16 cellular contexts compared by ENCODE assay signal in the genomic region with DNA sequence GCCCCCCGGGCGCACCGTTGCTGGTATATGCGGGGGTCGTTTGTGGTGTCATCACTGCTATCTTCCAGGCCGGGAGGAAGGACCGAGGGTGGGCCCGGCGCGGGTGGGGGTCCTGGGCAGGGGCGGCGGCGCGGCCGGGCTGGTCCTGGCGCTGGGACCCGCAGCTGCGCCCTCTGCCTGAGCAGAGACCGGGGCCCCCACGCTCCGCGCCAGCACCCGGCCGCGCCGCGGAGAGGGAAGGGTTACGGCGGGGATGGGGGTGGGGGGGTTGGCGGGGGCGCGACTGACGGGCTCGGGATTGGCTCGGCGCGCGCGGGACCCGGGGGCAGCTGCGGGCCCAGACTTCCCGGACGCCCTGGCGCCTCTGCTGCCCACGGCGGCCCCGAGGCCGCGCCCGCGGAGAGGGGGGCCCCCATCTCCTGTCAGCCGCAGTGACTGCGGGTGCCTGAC. TPM values are rescaled to one million over a fixed set of nuclear protein-coding genes. Genes with fewer than 3 reads are reported as not detected.
DNase-seq lines count a peak whose midpoint lies in the region; ATAC-seq and TF ChIP-seq lines count a peak whose summit lies in the region.
"Had no signal": no experiment of that assay in that cellular context is flagged by ENCODE, and none has a peak within 500 bp of the region (broad histone marks: within the 10 kb centered on the region; RNA-seq: fewer than 3 reads in every experiment).

No MANE protein-coding gene starts in this region.

- no TSS peak for BruUV-seq in Calu3 (replicated peaks; lab: Mats Ljungman, UMichigan)

- H3K4me1 Mint-ChIP-seq in activated CD4-positive, alpha-beta memory T cell treated with anti-CD3 and anti-CD28 coated beads, Interleukin-2, amount 10 ng/mL, durations not matched to agents 7 days and 5 days = peaks cover 13% of the 10 kb centered on the region
- H3K4me1 Mint-ChIP-seq in Calu3 (ENCODE audit: low read depth, unreplicated experiment) = peaks cover 20% of the 10 kb centered on the region
- H3K4me1 Mint-ChIP-seq in CD8-positive, alpha-beta T cell (ENCODE audit: low read depth) = peaks cover 13% of the 10 kb centered on the region

- peaks cover 0 to 4% of the 10 kb centered on the region in 2 donors for H3K36me3 Mint-ChIP-seq in activated naive CD4-positive, alpha-beta T cell treated with anti-CD3 and anti-CD28 coated beads, Interleukin-2, amount 50 U/mL, for 72 hours
- H3K36me3 Mint-ChIP-seq in activated CD4-positive, alpha-beta memory T cell treated with anti-CD3 and anti-CD28 coated beads, Interleukin-2, amount 10 ng/mL, durations not matched to agents 7 days and 5 days (ENCODE audit: low read depth) = no peaks in the 10 kb centered on the region
- peaks cover 5% of the 10 kb centered on the region for H3K36me3 Mint-ChIP-seq in Calu3 (ENCODE audit: insufficient read depth, unreplicated experiment)
- H3K36me3 Mint-ChIP-seq in CD8-positive, alpha-beta T cell = no peaks in the 10 kb centered on the region
- H3K36me3 Mint-ChIP-seq: activated naive CD8-positive, alpha-beta T cell treated with anti-CD3 and anti-CD28 coated beads for 36 hours; immature natural killer cell had no signal

- H3K4me3 ChIP-seq in adipocyte (ENCODE audit: low read length) (no peak overlapping the region), tibial artery (peak overlapping the region; percentile 19 to 32)
- no peak overlapping the region for H3K4me3 ChIP-seq in CD8-positive, alpha-beta T cell (ENCODE audit: low read depth, low read length)
- H3K4me3 ChIP-seq: cardiac muscle cell, upper lobe of right lung had no signal

- H3K27me3 Mint-ChIP-seq in activated CD4-positive, alpha-beta memory T cell treated with anti-CD3 and anti-CD28 coated beads, Interleukin-2, amount 10 ng/mL, durations not matched to agents 7 days and 5 days = peaks cover 56% of the 10 kb centered on the region
- peaks cover 67% of the 10 kb centered on the region for H3K27me3 Mint-ChIP-seq in Calu3 (ENCODE audit: unreplicated experiment)
- H3K27me3 Mint-ChIP-seq in CD8-positive, alpha-beta T cell (ENCODE audit: low read depth) = peaks cover 42% of the 10 kb centered on the region

- H3K9me3 ChIP-seq in adipocyte (ENCODE audit: control insufficient read depth, low read length) (no peaks in the 10 kb centered on the region), tibial artery (no peaks in the 10 kb centered on the region)
- no peaks in the 10 kb centered on the region for H3K9me3 ChIP-seq in CD8-positive, alpha-beta T cell (ENCODE audit: low read length)
- H3K9me3 ChIP-seq: upper lobe of right lung had no signal

- ATAC-seq in activated naive CD4-positive, alpha-beta T cell treated with anti-CD3 and anti-CD28 coated beads, Interleukin-2, amount 50 U/mL, for 72 hours = no peak
- ATAC-seq in CD8-positive, alpha-beta T cell = no peak
- ATAC-seq: upper lobe of right lung had no signal

- POLR2A ChIA-PET in activated CD4-positive, alpha-beta memory T cell treated with anti-CD3 and anti-CD28 coated beads, Interleukin-2, amount 10 ng/mL, durations not matched to agents 7 days and 5 days (lab: Charles Lee) = no interaction called here
- POLR2A ChIA-PET in CD8-positive, alpha-beta T cell (lab: Charles Lee) = no interaction called here

- peak; percentile 5 for DNase-seq in activated naive CD4-positive, alpha-beta T cell treated with anti-CD3 and anti-CD28 coated beads, Interleukin-2, amount 50 U/mL, for 16 hours
- DNase-seq in activated naive CD4-positive, alpha-beta T cell treated with anti-CD3 and anti-CD28 coated beads, Interleukin-2, amount 50 U/mL, for 72 hours (ENCODE audit: low spot score in 2 of 2) = no peak
- DNase-seq in adipocyte (ENCODE audit: low read depth) = peak; percentile 40
- DNase-seq in iPS-NIHi11 (ENCODE audit: low spot score) = peak; percentile 22
- DNase-seq in tibial artery = no peak
- no peak for DNase-seq in activated CD4-positive, alpha-beta memory T cell treated with anti-CD3 and anti-CD28 coated beads, Interleukin-2, amount 10 ng/mL, durations not matched to agents 7 days and 5 days
- DNase-seq in Calu3 = no peak
- no peak for DNase-seq in CD8-positive, alpha-beta T cell
- DNase-seq: activated naive CD8-positive, alpha-beta T cell treated with anti-CD3 and anti-CD28 coated beads for 36 hours; GDM1; immature natural killer cell; mesenchymal stem cell; SHP77 had no signal

- H3K4me1 ChIP-seq in adipocyte (ENCODE audit: control insufficient read depth, insufficient read depth, low read length) (peaks cover 26% of the 10 kb centered on the region), tibial artery (peaks cover 0 to 33% (median 27%) of the 10 kb centered on the region in 4 donors)
- peaks cover 6% of the 10 kb centered on the region for H3K4me1 ChIP-seq in CD8-positive, alpha-beta T cell (ENCODE audit: insufficient read depth, low read length)

- no peaks in the 10 kb centered on the region for H3K36me3 ChIP-seq in adipocyte (ENCODE audit: control insufficient read depth, insufficient read depth, low read length, severe bottlenecking)
- H3K36me3 ChIP-seq in tibial artery = no peaks in the 10 kb centered on the region
- H3K36me3 ChIP-seq in CD8-positive, alpha-beta T cell (ENCODE audit: insufficient read depth, low read length) = no peaks in the 10 kb centered on the region
- H3K36me3 ChIP-seq: cardiac muscle cell, upper lobe of right lung had no signal

- TF ChIP-seq CTCF in tibial artery (IDR thresholded peaks at IDR 0.05) (no peak), Calu3 (IDR thresholded peaks at IDR 0.05; ENCODE audit: unreplicated experiment) (no peak)
- no peak for TF ChIP-seq CTCF in CD8-positive, alpha-beta T cell (IDR thresholded peaks at IDR 0.05)

- CTCF ChIA-PET in activated CD4-positive, alpha-beta memory T cell treated with anti-CD3 and anti-CD28 coated beads, Interleukin-2, amount 10 ng/mL, durations not matched to agents 7 days and 5 days (lab: Charles Lee) = no interaction called here
- CTCF ChIA-PET in Calu3 (lab: Charles Lee) = no interaction called here
- CTCF ChIA-PET in CD8-positive, alpha-beta T cell (lab: Charles Lee) = no interaction called here

- intact Hi-C loops in tibial artery (cut with DNase I; ENCODE audit: low total_unique reads) = loop anchor here (5.0 kb wide), 1 partner anchor 52 kb away; a partner anchor contains a TSS
- intact Hi-C loops in Calu3 (cut with micrococcal nuclease; ENCODE audit: unreplicated experiment) = no loop called here
- intact Hi-C loops in CD8-positive, alpha-beta T cell (cut with DNase I, micrococcal nuclease) = loop anchor here in 1 of 2 experiments (10.0 kb wide), 1 partner anchor 155 kb away; no protein-coding TSS in a partner anchor

- no peak overlapping the region for H3K27ac ChIP-seq in tibial artery
- H3K27ac ChIP-seq in CD8-positive, alpha-beta T cell (ENCODE audit: low read depth, low read length) = no peak overlapping the region
- H3K27ac ChIP-seq: cardiac muscle cell, upper lobe of right lung had no signal

- H3K4me3 Mint-ChIP-seq in activated CD4-positive, alpha-beta memory T cell treated with anti-CD3 and anti-CD28 coated beads, Interleukin-2, amount 10 ng/mL, durations not matched to agents 7 days and 5 days = no peak overlapping the region
- H3K4me3 Mint-ChIP-seq in Calu3 (ENCODE audit: low read depth, unreplicated experiment) = no peak overlapping the region
- no peak overlapping the region for H3K4me3 Mint-ChIP-seq in CD8-positive, alpha-beta T cell
- H3K4me3 Mint-ChIP-seq: activated naive CD8-positive, alpha-beta T cell treated with anti-CD3 and anti-CD28 coated beads for 36 hours; immature natural killer cell had no signal

- peaks cover 4% of the 10 kb centered on the region for H3K27me3 ChIP-seq in adipocyte (replicated peaks; ENCODE audit: control insufficient read depth, insufficient read depth, low read length)
- peaks cover 0 to 48% of the 10 kb centered on the region in 2 donors for H3K27me3 ChIP-seq in tibial artery
- H3K27me3 ChIP-seq in CD8-positive, alpha-beta T cell (ENCODE audit: insufficient read depth, low read length) = peaks cover 6% of the 10 kb centered on the region
- H3K27me3 ChIP-seq: cardiac muscle cell had no signal

- no peak overlapping the region for H3K27ac Mint-ChIP-seq in activated naive CD4-positive, alpha-beta T cell treated with anti-CD3 and anti-CD28 coated beads, Interleukin-2, amount 50 U/mL, for 72 hours
- H3K27ac Mint-ChIP-seq in activated CD4-positive, alpha-beta memory T cell treated with anti-CD3 and anti-CD28 coated beads, Interleukin-2, amount 10 ng/mL, durations not matched to agents 7 days and 5 days = no peak overlapping the region
- H3K27ac Mint-ChIP-seq in Calu3 (ENCODE audit: unreplicated experiment) = no peak overlapping the region
- H3K27ac Mint-ChIP-seq in CD8-positive, alpha-beta T cell = no peak overlapping the region
- H3K27ac Mint-ChIP-seq: activated naive CD8-positive, alpha-beta T cell treated with anti-CD3 and anti-CD28 coated beads for 36 hours; immature natural killer cell had no signal

- H3K9ac ChIP-seq in adipocyte (ENCODE audit: low read length) = no peak overlapping the region

- no peaks in the 10 kb centered on the region for H3K9me3 Mint-ChIP-seq in activated naive CD4-positive, alpha-beta T cell treated with anti-CD3 and anti-CD28 coated beads, Interleukin-2, amount 50 U/mL, for 72 hours
- no peaks in the 10 kb centered on the region for H3K9me3 Mint-ChIP-seq in activated CD4-positive, alpha-beta memory T cell treated with anti-CD3 and anti-CD28 coated beads, Interleukin-2, amount 10 ng/mL, durations not matched to agents 7 days and 5 days
- H3K9me3 Mint-ChIP-seq in Calu3 (ENCODE audit: low read depth, unreplicated experiment) = no peaks in the 10 kb centered on the region
- no peaks in the 10 kb centered on the region for H3K9me3 Mint-ChIP-seq in CD8-positive, alpha-beta T cell
- H3K9me3 Mint-ChIP-seq: immature natural killer cell had no signal

RNA-seq across cellular contexts. Expression of a gene that starts 13.8 kb away (rescaled TPM):
- total RNA-seq in activated naive CD4-positive, alpha-beta T cell treated with anti-CD3 and anti-CD28 coated beads, Interleukin-2, amount 50 U/mL, for 72 hours = not detected
- total RNA-seq in activated CD4-positive, alpha-beta memory T cell treated with anti-CD3 and anti-CD28 coated beads, Interleukin-2, amount 10 ng/mL, durations not matched to agents 7 days and 5 days = not detected
- total RNA-seq in Calu3 (2022) = 0.27 and 0.54 TPM in 2 replicates
- not detected for total RNA-seq in CD8-positive, alpha-beta T cell
- total RNA-seq: activated naive CD8-positive, alpha-beta T cell treated with anti-CD3 and anti-CD28 coated beads for 36 hours had no signal

RNA-seq across cellular contexts. Expression of a gene that starts 49.2 kb away (rescaled TPM):
- 100 to 1,000 TPM in 1 of 2 donors, 10 to 100 TPM in 1; 66.3 to 112 TPM for total RNA-seq in activated naive CD4-positive, alpha-beta T cell treated with anti-CD3 and anti-CD28 coated beads, Interleukin-2, amount 50 U/mL, for 72 hours
- 10 to 100 TPM; 58.2 to 58.4 TPM for total RNA-seq in activated CD4-positive, alpha-beta memory T cell treated with anti-CD3 and anti-CD28 coated beads, Interleukin-2, amount 10 ng/mL, durations not matched to agents 7 days and 5 days
- total RNA-seq in Calu3 (2022) = 98.6 and 107 TPM in 2 replicates
- total RNA-seq in CD8-positive, alpha-beta T cell = 10 to 100 TPM; 54.0 to 54.7 TPM

RNA-seq across cellular contexts. Expression of a gene that starts 50.5 kb away (rescaled TPM):
- total RNA-seq in activated naive CD4-positive, alpha-beta T cell treated with anti-CD3 and anti-CD28 coated beads, Interleukin-2, amount 50 U/mL, for 72 hours = 10 to 100 TPM; 19.9 to 26.1 TPM
- total RNA-seq in activated CD4-positive, alpha-beta memory T cell treated with anti-CD3 and anti-CD28 coated beads, Interleukin-2, amount 10 ng/mL, durations not matched to agents 7 days and 5 days = 10 to 100 TPM; 28.6 to 31.7 TPM
- 27.1 and 27.8 TPM in 2 replicates for total RNA-seq in Calu3 (2022)
- total RNA-seq in CD8-positive, alpha-beta T cell = 10 to 100 TPM; 15.2 to 16.1 TPM

RNA-seq across cellular contexts. Expression of a gene that starts 56.4 kb away (rescaled TPM):
- total RNA-seq in activated naive CD4-positive, alpha-beta T cell treated with anti-CD3 and anti-CD28 coated beads, Interleukin-2, amount 50 U/mL, for 72 hours = 1 to 10 TPM; 1.9 to 5.0 TPM
- 1 to 10 TPM; 7.6 to 8.2 TPM for total RNA-seq in activated CD4-positive, alpha-beta memory T cell treated with anti-CD3 and anti-CD28 coated beads, Interleukin-2, amount 10 ng/mL, durations not matched to agents 7 days and 5 days
- total RNA-seq in Calu3 (2022) = 11.9 and 16.2 TPM in 2 replicates
- under 1 TPM; 0.56 to 0.60 TPM for total RNA-seq in CD8-positive, alpha-beta T cell
- total RNA-seq: skeletal muscle tissue had no signal

Comparison
In these comparisons a context has a peak if more than half of its experiments do, and no peak if none do; other contexts are left out.
1. DNase-seq: peak in activated naive CD4-positive, alpha-beta T cell treated with anti-CD3 and anti-CD28 coated beads, Interleukin-2, amount 50 U/mL, for 16 hours (single experiment), adipocyte (single experiment) and iPS-NIHi11 (single experiment); none in activated naive CD4-positive, alpha-beta T cell treated with anti-CD3 and anti-CD28 coated beads, Interleukin-2, amount 50 U/mL, for 72 hours (0 of 2), tibial artery (0 of 2), activated CD4-positive, alpha-beta memory T cell treated with anti-CD3 and anti-CD28 coated beads, Interleukin-2, amount 10 ng/mL, durations not matched to agents 7 days and 5 days (single experiment), Calu3 (single experiment) and CD8-positive, alpha-beta T cell (0 of 7).
2. H3K4me3 ChIP-seq: peak in tibial artery (2 of 2); none in adipocyte (single experiment) and CD8-positive, alpha-beta T cell (single experiment).